In the genomic region with DNA sequence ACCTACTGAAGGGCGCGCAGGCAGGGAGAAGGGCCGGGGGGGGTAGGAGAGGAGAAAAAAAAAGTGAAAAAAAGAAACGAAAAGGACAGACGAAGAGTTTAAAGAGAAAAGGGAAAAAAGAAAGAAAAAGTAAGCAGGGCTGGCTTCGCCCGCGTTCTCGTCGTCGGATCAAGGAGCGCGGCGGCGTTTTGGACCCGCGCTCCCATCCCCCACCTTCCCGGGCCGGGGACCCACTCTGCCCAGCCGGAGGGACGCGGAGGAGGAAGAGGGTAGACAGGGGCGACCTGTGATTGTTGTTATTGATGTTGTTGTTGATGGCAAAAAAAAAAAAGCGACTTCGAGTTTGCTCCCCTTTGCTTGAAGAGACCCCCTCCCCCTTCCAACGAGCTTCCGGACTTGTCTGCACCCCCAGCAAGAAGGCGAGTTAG, we compare ENCODE assay signal across 8 cellular contexts. TPM values are rescaled to one million over a fixed set of nuclear protein-coding genes. Genes with fewer than 3 reads are reported as not detected.
DNase-seq lines count a peak whose midpoint lies in the region; ATAC-seq and TF ChIP-seq lines count a peak whose summit lies in the region.

No MANE protein-coding gene starts in this region.

- no peak for ATAC-seq in GM21529 (IDR thresholded peaks at IDR 0.05; ENCODE audit: unreplicated experiment)
- no peak for ATAC-seq in GM18867 (IDR thresholded peaks at IDR 0.05; ENCODE audit: unreplicated experiment)
- no peak for ATAC-seq in HG02678 (IDR thresholded peaks at IDR 0.05; ENCODE audit: unreplicated experiment)

- under 1% methylated on average over 28 of the region's 28 CpGs for WGBS in esophagus muscularis mucosa

- H3K9me3 ChIP-seq in PC-9 (ENCODE audit: insufficient read depth, low read depth) (no peaks in the 10 kb centered on the region), esophagus muscularis mucosa (no peaks in the 10 kb centered on the region), parathyroid adenoma (ENCODE audit: control insufficient read depth, low read length) (no peaks in the 10 kb centered on the region)

- H3K27ac ChIP-seq in PC-9 (peak overlapping the region; percentile 46), esophagus muscularis mucosa (replicated peaks in 1 of 4) (peak overlapping the region; percentile 91 to 95 (median 94)), parathyroid adenoma (peak overlapping the region; percentile 94)

- POLR2A ChIA-PET in PC-9 (lab: Charles Lee; ENCODE audit: unreplicated experiment): interaction anchor here (0.7 kb wide), 1 partner anchor 391 kb away, joined by 14 read pairs; no protein-coding TSS in a partner anchor

- intact Hi-C loops in PC-9 (cut with micrococcal nuclease; ENCODE audit: unreplicated experiment): loop anchor here (1.0 to 10.0 kb wide), 6 partner anchors 156 to 1139 kb away; no protein-coding TSS in a partner anchor
- intact Hi-C loops in esophagus muscularis mucosa (cut with DNase I): loop anchor here (5.0 to 10.0 kb wide), 5 partner anchors 71 to 1139 kb away; no protein-coding TSS in a partner anchor

- DNase-seq in NCI-H345 (lab: John Stamatoyannopoulos, UW) (peak; percentile 31), NCI-H345 treated with DMSO at 0.1 percent for 48 hours (lab: John Stamatoyannopoulos, UW; ENCODE audit: unreplicated experiment) (no peak), PC-9 (no peak), esophagus muscularis mucosa (ENCODE audit: extremely low spot score) (no peak)

- peaks cover 16% of the 10 kb centered on the region for H3F3A ChIP-seq in PC-9 (ENCODE audit: insufficient read depth, low read depth)

- H3K36me3 ChIP-seq in PC-9 (ENCODE audit: low read depth): peaks cover 16% of the 10 kb centered on the region; the same call in 1 of the 2 replicates
- H3K36me3 ChIP-seq in esophagus muscularis mucosa: no peaks in the 10 kb centered on the region
- H3K36me3 ChIP-seq in parathyroid adenoma (ENCODE audit: control insufficient read depth, insufficient read depth, low read length): no peaks in the 10 kb centered on the region

- no peaks in the 10 kb centered on the region for H3K9me2 ChIP-seq in PC-9 (ENCODE audit: insufficient read depth)

- H3K79me2 ChIP-seq in PC-9 (ENCODE audit: low read depth) (peaks cover 56% of the 10 kb centered on the region), parathyroid adenoma (no peaks in the 10 kb centered on the region)

- no peak for TF ChIP-seq CTCF in PC-9 (conservative IDR thresholded peaks at IDR 0.05)
- no peak for TF ChIP-seq CTCF in esophagus muscularis mucosa (IDR thresholded peaks at IDR 0.05)
- no peak for TF ChIP-seq CTCF in parathyroid adenoma (IDR thresholded peaks at IDR 0.05)

- H3K4me3 ChIP-seq in PC-9 (peak overlapping the region; percentile 98), esophagus muscularis mucosa (peak overlapping the region; percentile 79 to 85 (median 79)), parathyroid adenoma (ENCODE audit: low read depth, low read length) (peak overlapping the region; percentile 72)

- H3K4me2 ChIP-seq in PC-9 (peak overlapping the region; percentile 85), parathyroid adenoma (ENCODE audit: low read length) (peak overlapping the region; percentile 98)

- H4K20me1 ChIP-seq in PC-9 (ENCODE audit: insufficient read depth): no peaks in the 10 kb centered on the region; the same call in 1 of the 2 replicates

- no peak overlapping the region for H3K9ac ChIP-seq in parathyroid adenoma

- peak overlapping the region; percentile 95 for H2AFZ ChIP-seq in PC-9
- peak overlapping the region; percentile 99 for H2AFZ ChIP-seq in parathyroid adenoma

- CTCF ChIA-PET in PC-9 (lab: Charles Lee): interaction anchor here (0.6 to 1.2 kb wide), 5 partner anchors 142 to 1297 kb away, joined by 3 to 5 read pairs (median 4); no protein-coding TSS in a partner anchor

- no TSS peak for BruUV-seq in PC-9 (replicated peaks; lab: Mats Ljungman, UMichigan)

- no peak for TF ChIP-seq POLR2A in esophagus muscularis mucosa (IDR thresholded peaks at IDR 0.05; ENCODE audit: low read depth)

- no peak for TF ChIP-seq EP300 in esophagus muscularis mucosa (IDR thresholded peaks at IDR 0.05)

- H3K4me1 ChIP-seq in PC-9 (replicated peaks; ENCODE audit: insufficient read depth) (peaks cover 23% of the 10 kb centered on the region), esophagus muscularis mucosa (peaks cover 15 to 24% (median 20%) of the 10 kb centered on the region in 4 donors), parathyroid adenoma (no peaks in the 10 kb centered on the region)

- H3K27me3 ChIP-seq in PC-9 (ENCODE audit: insufficient read depth, low read depth) (no peaks in the 10 kb centered on the region), esophagus muscularis mucosa (no peaks in the 10 kb centered on the region), parathyroid adenoma (ENCODE audit: control insufficient read depth, insufficient read depth, low read length) (no peaks in the 10 kb centered on the region)

RNA-seq across cellular contexts. Expression of a gene that starts 2.4 kb away (rescaled TPM):
- total RNA-seq in PC-9 (2021) (32.8 and 36.1 TPM in 2 replicates), esophagus muscularis mucosa (1 to 10 TPM; 4.1 to 6.5 (median 4.8) TPM)
